ENCODE assay signal across 8 cellular contexts in genomic region chrX:123884809-123885408, GRCh38. TPM values are rescaled to one million over a fixed set of nuclear protein-coding genes. Genes with fewer than 3 reads are reported as not detected.
DNase-seq lines count a peak whose midpoint lies in the region; ATAC-seq and TF ChIP-seq lines count a peak whose summit lies in the region.

No MANE protein-coding gene starts in this region.

- H3K4me3 ChIP-seq in Karpas-422 (ENCODE audit: low read length): no peak overlapping the region
- H3K4me3 ChIP-seq in PC-3 (ENCODE audit: low read length): no peak overlapping the region
- no peak overlapping the region for H3K4me3 ChIP-seq in coronary artery

- no peak overlapping the region for H3K4me2 ChIP-seq in Karpas-422 (ENCODE audit: low read depth, low read length, poor library complexity, severe bottlenecking)
- no peak overlapping the region for H3K4me2 ChIP-seq in PC-3 (ENCODE audit: low read length)

- H3K9ac ChIP-seq in Karpas-422 (ENCODE audit: low read length): no peak overlapping the region
- H3K9ac ChIP-seq in PC-3 (ENCODE audit: low read length): no peak overlapping the region

- peaks cover 22% of the 10 kb centered on the region for H3K79me2 ChIP-seq in Karpas-422 (ENCODE audit: low read length)
- peaks cover 33% of the 10 kb centered on the region for H3K79me2 ChIP-seq in PC-3 (ENCODE audit: low read length)

- H4K20me1 ChIP-seq in Karpas-422 (ENCODE audit: insufficient read depth, low read depth, low read length): no peaks in the 10 kb centered on the region
- H4K20me1 ChIP-seq in PC-3 (ENCODE audit: low read length): no peaks in the 10 kb centered on the region

- TF ChIP-seq CTCF in PC-3 (conservative IDR thresholded peaks at IDR 0.05; ENCODE audit: low read depth, low read length): peak; percentile 70
- peak; percentile 18 for TF ChIP-seq CTCF in coronary artery (IDR thresholded peaks at IDR 0.05)

- intact Hi-C loops in PC-3 (cut with micrococcal nuclease): loop anchor here (1.0 to 2.0 kb wide), 2 partner anchors 52 to 74 kb away; no protein-coding TSS in a partner anchor

- ATAC-seq in PC-3 (peak; percentile 50), GM21786 (IDR thresholded peaks at IDR 0.05; ENCODE audit: unreplicated experiment) (no peak), GM21360 (IDR thresholded peaks at IDR 0.05; ENCODE audit: unreplicated experiment) (no peak)

- no TSS peak for BruUV-seq in PC-3 (replicated peaks; lab: Mats Ljungman, UMichigan)

- H3K27me3 ChIP-seq in Karpas-422 (ENCODE audit: low read length): no peaks in the 10 kb centered on the region
- H3K27me3 ChIP-seq in PC-3 (ENCODE audit: low read length): no peaks in the 10 kb centered on the region

- POLR2A ChIA-PET in PC-3 (lab: Charles Lee; ENCODE audit: unreplicated experiment): no interaction called here

- no peaks in the 10 kb centered on the region for H3F3A ChIP-seq in PC-3 (ENCODE audit: low read length, unreplicated experiment)

- H3K9me2 ChIP-seq in Karpas-422 (replicated peaks; ENCODE audit: insufficient read depth, low read length) (no peaks in the 10 kb centered on the region), PC-3 (replicated peaks; ENCODE audit: low read length) (no peaks in the 10 kb centered on the region)

- peaks cover 2% of the 10 kb centered on the region; the same call in 1 of the 2 replicates for H3K4me1 ChIP-seq in Karpas-422 (ENCODE audit: low read length)
- peaks cover 13% of the 10 kb centered on the region for H3K4me1 ChIP-seq in PC-3 (ENCODE audit: insufficient read depth, low read length)

- CTCF ChIA-PET in PC-3 (lab: Charles Lee): interaction anchor here (0.6 to 1.0 kb wide), 3 partner anchors 52 to 1407 kb away, joined by 3 to 4 read pairs (median 3); no protein-coding TSS in a partner anchor

- H3K36me3 ChIP-seq in Karpas-422 (ENCODE audit: insufficient read depth, low read length) (peaks cover 15% of the 10 kb centered on the region; the same call in 1 of the 2 replicates), PC-3 (ENCODE audit: low read depth, low read length) (peaks cover 9% of the 10 kb centered on the region)

- DNase-seq in stimulated activated CD4-positive, alpha-beta T cell treated with anti-CD3 and anti-CD28 coated beads, Interleukin-2, amount 100 ng/mL, for 48 hours: peak; percentile 7
- DNase-seq in stimulated activated CD4-positive, alpha-beta T cell treated with anti-CD3 and anti-CD28 coated beads, Interleukin-4, amount 100 ng/mL, for 1 hour: no peak
- DNase-seq in Karpas-422 (peak; percentile 85), PC-3 (peak; percentile 68), coronary artery (ENCODE audit: low spot score) (no peak), myocyte (ENCODE audit: low read depth) (peak; percentile 19)

- H2AFZ ChIP-seq in Karpas-422 (ENCODE audit: low read length): no peak overlapping the region
- no peak overlapping the region for H2AFZ ChIP-seq in PC-3 (ENCODE audit: low read length)

- H3K9me3 ChIP-seq in Karpas-422 (ENCODE audit: low read length) (no peaks in the 10 kb centered on the region), PC-3 (ENCODE audit: low read length) (no peaks in the 10 kb centered on the region)

- H3K27ac ChIP-seq in Karpas-422 (ENCODE audit: low read length): no peak overlapping the region
- H3K27ac ChIP-seq in PC-3 (ENCODE audit: low read length): no peak overlapping the region
- no peak overlapping the region for H3K27ac ChIP-seq in coronary artery

RNA-seq across cellular contexts. Expression of gene XIAP, which starts 25.1 kb away (rescaled TPM):
- total RNA-seq in Karpas-422 (2014; rRNA removed; shearing (Covaris generic); ENCODE audit: low replicate concordance): 20.0 and 23.3 TPM in 2 replicates
- total RNA-seq in PC-3 (2014; rRNA removed): 29.2 and 35.8 TPM in 2 replicates
- total RNA-seq in myocyte: 48.0 and 54.3 TPM in 2 replicates
- 29.4 TPM for polyA plus RNA-seq in myocyte (2012)

Comparison
In these comparisons a context has a peak if more than half of its experiments do, and no peak if none do; other contexts are left out.
1. DNase-seq: peak in stimulated activated CD4-positive, alpha-beta T cell treated with anti-CD3 and anti-CD28 coated beads, Interleukin-2, amount 100 ng/mL, for 48 hours (2 of 2), Karpas-422 (single experiment), PC-3 (single experiment) and myocyte (single experiment); none in stimulated activated CD4-positive, alpha-beta T cell treated with anti-CD3 and anti-CD28 coated beads, Interleukin-4, amount 100 ng/mL, for 1 hour (single experiment) and coronary artery (single experiment).